ENCODE assay signal across 15 cellular contexts in the genomic region with DNA sequence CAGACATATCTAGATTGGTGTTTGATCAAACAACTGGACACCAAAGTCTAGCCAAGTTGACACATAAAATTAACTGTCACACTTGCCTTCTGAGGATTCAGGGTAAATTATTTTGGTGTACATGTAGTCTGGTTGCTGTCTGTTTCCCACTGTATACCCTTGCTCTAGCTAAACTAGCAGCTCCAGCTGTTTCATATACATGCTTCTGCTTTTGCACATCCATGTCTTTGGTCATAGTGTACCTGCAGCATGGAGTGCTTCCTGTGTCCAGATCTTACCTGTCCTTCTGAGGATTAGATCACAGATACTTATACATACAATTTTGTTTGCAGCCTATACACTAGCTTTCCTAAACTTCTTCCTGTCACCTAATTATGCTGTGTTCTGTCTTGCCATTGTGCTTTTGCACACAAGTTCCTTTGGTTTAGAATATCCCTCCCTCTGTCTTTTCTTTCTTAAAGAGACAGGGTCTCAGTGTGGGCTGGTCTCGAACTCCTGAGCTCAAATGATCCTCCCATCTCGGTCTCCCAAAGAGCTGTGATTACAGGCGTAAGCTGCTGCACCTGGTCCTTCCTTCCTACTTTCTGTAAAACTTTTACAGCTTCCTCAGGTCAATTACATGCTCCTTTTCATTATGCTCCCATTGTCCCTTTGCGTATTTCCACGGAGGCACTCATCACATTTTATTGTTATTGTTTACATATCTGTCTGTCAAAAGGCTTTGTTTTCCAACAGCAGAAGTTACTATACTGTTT. TPM values are rescaled to one million over a fixed set of nuclear protein-coding genes. Genes with fewer than 3 reads are reported as not detected.
A peak's percentile ranks its signal among the peaks of the same experiment; 100 is the strongest.
DNase-seq lines count a peak whose midpoint lies in the region; ATAC-seq, FAIRE-seq and TF ChIP-seq lines count a peak whose summit lies in the region.
"Had no signal": no experiment of that assay in that cellular context is flagged by ENCODE, and none has a peak within 500 bp of the region (broad histone marks: within the 10 kb centered on the region; RNA-seq: fewer than 3 reads in every experiment).

No MANE protein-coding gene starts in this region.

- intact Hi-C loops in HepG2 (cut with micrococcal nuclease; ENCODE audit: unreplicated experiment): no loop called here
- intact Hi-C loops in upper lobe of right lung (cut with DNase I): no loop called here

- no peak for FAIRE-seq in HepG2 (lab: Jason Lieb, UNC)
- FAIRE-seq: endothelial cell of umbilical vein had no signal

- H3K36me3 ChIP-seq in HepG2 (replicated peaks in 1 of 2; ENCODE audit: control insufficient read depth in 1 of 2, insufficient read depth in 2 of 2, low read length in 2 of 2) (peaks cover 0 to 12% of the 10 kb centered on the region in 2 experiments; a peak in 3 of 5 replicates), upper lobe of right lung (no peaks in the 10 kb centered on the region)
- H3K36me3 ChIP-seq: sigmoid colon had no signal

- H3K27me3 ChIP-seq in HepG2 (ENCODE audit: control insufficient read depth in 1 of 2, insufficient read depth in 2 of 2, low read length in 2 of 2) (no peaks in the 10 kb centered on the region), upper lobe of right lung (no peaks in the 10 kb centered on the region)
- H3K27me3 ChIP-seq: sigmoid colon had no signal

- no peak overlapping the region for H2AFZ ChIP-seq in HepG2 (ENCODE audit: low read length)

- peaks cover 23% of the 10 kb centered on the region for H3K79me2 ChIP-seq in HepG2 (ENCODE audit: insufficient read depth, low read length)

- peak overlapping the region; percentile 51 for H3K27ac ChIP-seq in HepG2 (ENCODE audit: extremely low read length, insufficient read depth, low read length)
- peak overlapping the region; percentile 42 for H3K27ac ChIP-seq in upper lobe of right lung

- TF ChIP-seq EP300 in HepG2 (IDR thresholded peaks at IDR 0.05; ENCODE audit: low read depth in 2 of 2, low read length in 2 of 2) (no peak), HepG2 (CRISPR knock-in tag; IDR thresholded peaks at IDR 0.05; ENCODE audit: borderline replicate concordance) (no peak)

- ATAC-seq in GM21423 (IDR thresholded peaks at IDR 0.05; ENCODE audit: unreplicated experiment) (peak; percentile 41), HG03196 (IDR thresholded peaks at IDR 0.05; ENCODE audit: unreplicated experiment) (peak; percentile 32), HepG2 (peak; percentile 63), upper lobe of right lung (no peak)

- CTCF ChIA-PET in HepG2 (lab: Yijun Ruan, JAX; ENCODE audit: low intra/inter-chr PET ratio, low total read pairs): no interaction called here

- H3K4me2 ChIP-seq in HepG2 (ENCODE audit: low read depth, low read length): peak overlapping the region; percentile 65

- no peaks in the 10 kb centered on the region for H4K20me1 ChIP-seq in HepG2 (ENCODE audit: insufficient read depth, low read length)

- WGBS in HepG2 (ENCODE audit: low lambda C conversion rate): 90% methylated on average over 5 of the region's 5 CpGs

- POLR2A ChIA-PET in HepG2 (lab: Yijun Ruan, JAX): interaction anchor here (1.2 to 2.0 kb wide), 3 partner anchors 8 to 109 kb away, joined by 3 to 7 read pairs (median 6); partner anchors contain the start of gene TPST1

- DNase-seq in HepG2 (ENCODE audit: low spot score): no peak
- DNase-seq in upper lobe of right lung: no peak
- DNase-seq in HK-2 (ENCODE audit: unreplicated experiment): no peak
- no peak for DNase-seq in NCI-H510A treated with DMSO at 0.1 percent for 48 hours (lab: John Stamatoyannopoulos, UW)
- no peak for DNase-seq in COLO668 (lab: John Stamatoyannopoulos, UW; ENCODE audit: unreplicated experiment)
- DNase-seq: activated CD4-positive, CD25-positive, alpha-beta regulatory T cell treated with anti-CD3 and anti-CD28 coated beads, Interleukin-2, amount 50 U/mL, for 72 hours; CD8-positive, alpha-beta memory T cell; NCI-H1105; NCI-H345; sigmoid colon; stimulated activated naive CD4-positive, alpha-beta T cell; SW 1271 had no signal

- BruUV-seq in HepG2 (replicated peaks; lab: Mats Ljungman, UMichigan): no TSS peak

- H3K4me3 ChIP-seq in HepG2 (replicated peaks in 1 of 3; ENCODE audit: insufficient read depth in 1 of 3, low read depth in 2 of 3, low read length in 3 of 3): peak overlapping the region in 2 of 3 experiments; percentile 13 to 17; a peak in 2 of 6 replicates
- no peak overlapping the region for H3K4me3 ChIP-seq in upper lobe of right lung
- H3K4me3 ChIP-seq: sigmoid colon had no signal

- in situ Hi-C loops in HepG2 (cut with HindIII; ENCODE audit: extremely low pct_ligation_motif_present, low pct_unique_long_range_greater_than_20kb): no loop called here

- H3K4me1 ChIP-seq in HepG2 (ENCODE audit: insufficient read depth, low read length) (peaks cover 30% of the 10 kb centered on the region), upper lobe of right lung (peaks cover 12% of the 10 kb centered on the region)

- no peak for TF ChIP-seq RAD21 in HepG2 (CRISPR knock-in tag; IDR thresholded peaks at IDR 0.05)

- H3K9ac ChIP-seq in HepG2 (ENCODE audit: insufficient read depth, low read depth, low read length): peak overlapping the region; percentile 37

- TF ChIP-seq CTCF in HepG2 (CRISPR knock-in tag; IDR thresholded peaks at IDR 0.05) (no peak), upper lobe of right lung (IDR thresholded peaks at IDR 0.05) (no peak)

- TF ChIP-seq POLR2A in HepG2 (IDR thresholded peaks at IDR 0.05; ENCODE audit: insufficient read depth in 1 of 2, low read depth in 2 of 2, low read length in 2 of 2): no peak

- H3K9me3 ChIP-seq in HepG2 (ENCODE audit: low read length) (no peaks in the 10 kb centered on the region), upper lobe of right lung (no peaks in the 10 kb centered on the region)
- H3K9me3 ChIP-seq: sigmoid colon had no signal

TF ChIP-seq in HepG2, 621 proteins besides CTCF, POLR2A, EP300 and RAD21 (continues in another document):
- TF ChIP-seq ZNF776 (CRISPR knock-in tag; IDR thresholded peaks at IDR 0.05) (no peak), THAP7 (CRISPR knock-in tag; IDR thresholded peaks at IDR 0.05) (no peak), SMAD3 (CRISPR knock-in tag; IDR thresholded peaks at IDR 0.05) (no peak), MAFK (conservative IDR thresholded peaks at IDR 0.05 in 1 of 2, IDR thresholded peaks at IDR 0.05 in 1 of 2; ENCODE audit: low read length in 2 of 2) (no peak), CHD2 (IDR thresholded peaks at IDR 0.05; ENCODE audit: low read depth, low read length) (no peak), ZGPAT (CRISPR knock-in tag; IDR thresholded peaks at IDR 0.05) (no peak)
- TF ChIP-seq, protein P1, sequence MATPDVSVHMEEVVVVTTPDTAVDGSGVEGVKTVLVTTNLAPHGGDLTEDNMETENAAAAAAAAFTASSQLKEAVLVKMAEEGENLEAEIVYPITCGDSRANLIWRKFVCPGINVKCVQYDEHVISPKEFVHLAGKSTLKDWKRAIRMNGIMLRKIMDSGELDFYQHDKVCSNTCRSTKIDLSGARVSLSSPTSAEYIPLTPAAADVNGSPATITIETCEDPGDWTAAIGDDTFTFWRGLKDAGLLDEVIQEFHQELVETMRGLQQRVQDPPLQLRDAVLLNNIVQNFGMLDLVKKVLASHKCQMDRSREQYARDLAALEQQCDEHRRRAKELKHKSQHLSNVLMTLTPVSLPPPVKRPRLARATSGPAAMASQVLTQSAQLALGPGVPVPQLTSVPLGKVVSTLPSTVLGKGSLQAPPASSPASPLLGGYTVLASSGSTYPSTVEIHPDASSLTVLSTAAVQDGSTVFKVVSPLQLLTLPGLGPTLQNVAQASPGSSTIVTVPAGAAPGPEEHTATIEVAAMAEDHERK (CRISPR knock-in tag; IDR thresholded peaks at IDR 0.05; ENCODE audit: low read depth): no peak

RNA-seq across cellular contexts. Expression of gene TPST1, which starts 33.8 kb away (rescaled TPM):
- total RNA-seq in HepG2 (2016; rRNA removed; fragmentation: Illumina TruSeq; extraction: Trizol) (11.8 and 24.3 TPM in 2 replicates), upper lobe of right lung (20.1 TPM)
- total RNA-seq in HepG2 (2016; cell fraction: cytosol; rRNA removed; fragmentation: Illumina TruSeq; extraction: Trizol; ENCODE audit: low read depth): 45.8 and 49.7 TPM in 2 replicates
- 14.5 and 23.4 TPM in 2 replicates for total RNA-seq in HepG2 (2016; cell fraction: insoluble cytoplasmic fraction; rRNA removed; fragmentation: Illumina TruSeq; extraction: Trizol)
- 29.0 and 32.2 TPM in 2 replicates for total RNA-seq in HepG2 (2016; cell fraction: membrane; rRNA removed; fragmentation: Illumina TruSeq; extraction: Trizol)
- total RNA-seq in HepG2 (2016; cell fraction: nucleus; rRNA removed; fragmentation: Illumina TruSeq; extraction: Trizol): 32.2 and 33.4 TPM in 2 replicates
- 34.1 and 35.0 TPM in 2 replicates for polyA plus RNA-seq in HepG2 (2011; rRNA removed)
- 21.1 and 29.0 TPM in 2 replicates for polyA plus RNA-seq in HepG2 (2011; cell fraction: cytosol; rRNA removed)
- 14.9 and 16.8 TPM in 2 replicates for polyA plus RNA-seq in HepG2 (2011; cell fraction: nucleus; rRNA removed)
- polyA plus RNA-seq in HepG2 (2012): 19.1 and 32.8 TPM in 2 replicates
- polyA plus RNA-seq in HepG2 (2016; cell fraction: cytosol; fragmentation: Illumina TruSeq; extraction: Trizol; ENCODE audit: low read depth): 5.7 and 9.5 TPM in 2 replicates
- polyA plus RNA-seq in HepG2 (2016; cell fraction: insoluble cytoplasmic fraction; fragmentation: Illumina TruSeq; extraction: Trizol; ENCODE audit: low read depth): 14.3 and 14.7 TPM in 2 replicates
- polyA plus RNA-seq in HepG2 (2016; cell fraction: membrane; fragmentation: Illumina TruSeq; extraction: Trizol; ENCODE audit: low read depth): 11.2 and 15.8 TPM in 2 replicates
- polyA plus RNA-seq in HepG2 (2016; cell fraction: nucleus; fragmentation: Illumina TruSeq; extraction: Trizol; ENCODE audit: insufficient read depth, low read depth): 31.5 and 33.9 TPM in 2 replicates
- 6.5 and 39.5 TPM in 2 replicates for polyA minus RNA-seq in HepG2 (2011; rRNA and poly(A)+ RNA removed; ENCODE audit: low replicate concordance)
- 26.0 and 29.6 TPM in 2 replicates for polyA minus RNA-seq in HepG2 (2011; cell fraction: cytosol; rRNA and poly(A)+ RNA removed)
- 66.4 and 75.1 TPM in 2 replicates for polyA minus RNA-seq in HepG2 (2011; cell fraction: nucleus; rRNA and poly(A)+ RNA removed)
